ENCODE assay signal across 1 cellular context in the genomic region with DNA sequence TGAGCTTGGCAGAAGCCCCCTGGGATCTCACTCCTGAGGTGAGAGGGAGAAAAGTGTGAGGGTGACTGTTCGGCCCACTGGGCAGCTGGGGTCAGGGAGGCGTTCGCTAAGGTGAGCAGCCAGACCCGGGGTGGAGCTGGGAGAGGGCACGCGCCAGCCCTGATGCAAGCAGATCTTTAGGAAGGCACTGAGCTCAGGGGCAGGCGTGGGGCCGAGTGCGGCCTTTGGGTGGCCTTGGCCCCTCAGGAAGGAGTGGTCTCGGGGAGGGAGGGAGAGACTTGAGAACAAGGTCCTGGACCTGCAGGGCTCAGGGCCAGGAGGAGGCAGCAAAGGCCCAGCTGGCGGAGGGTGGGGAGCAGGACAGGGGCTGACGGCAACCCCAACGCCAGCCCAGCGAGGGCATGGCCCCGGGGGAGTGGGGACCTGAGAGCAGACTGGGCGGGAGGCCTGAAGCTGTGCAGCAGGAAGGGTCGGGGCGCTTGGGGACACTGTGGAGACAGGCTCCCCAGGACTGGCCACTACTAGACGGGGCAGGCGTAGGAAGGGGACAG.
TF ChIP-seq lines count a peak whose summit lies in the region.

No MANE protein-coding gene starts in this region.

TF ChIP-seq in HepG2, 621 proteins besides CTCF, POLR2A, EP300 and RAD21:
- no peak for TF ChIP-seq ZBTB20 (CRISPR knock-in tag; IDR thresholded peaks at IDR 0.05; ENCODE audit: borderline replicate concordance, low read depth)
- no peak for TF ChIP-seq HOXA9 (CRISPR knock-in tag; IDR thresholded peaks at IDR 0.05; ENCODE audit: borderline replicate concordance)
- TF ChIP-seq STAG1 (CRISPR knock-in tag; IDR thresholded peaks at IDR 0.05) = peak; percentile 11; the same call in 1 of the 2 replicates
- TF ChIP-seq, protein P1, sequence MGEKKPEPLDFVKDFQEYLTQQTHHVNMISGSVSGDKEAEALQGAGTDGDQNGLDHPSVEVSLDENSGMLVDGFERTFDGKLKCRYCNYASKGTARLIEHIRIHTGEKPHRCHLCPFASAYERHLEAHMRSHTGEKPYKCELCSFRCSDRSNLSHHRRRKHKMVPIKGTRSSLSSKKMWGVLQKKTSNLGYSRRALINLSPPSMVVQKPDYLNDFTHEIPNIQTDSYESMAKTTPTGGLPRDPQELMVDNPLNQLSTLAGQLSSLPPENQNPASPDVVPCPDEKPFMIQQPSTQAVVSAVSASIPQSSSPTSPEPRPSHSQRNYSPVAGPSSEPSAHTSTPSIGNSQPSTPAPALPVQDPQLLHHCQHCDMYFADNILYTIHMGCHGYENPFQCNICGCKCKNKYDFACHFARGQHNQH (CRISPR knock-in tag; IDR thresholded peaks at IDR 0.05) = no peak
